10 cellular contexts compared by ENCODE assay signal in genomic region chr10:100183482-100183881, GRCh38. TPM values are rescaled to one million over a fixed set of nuclear protein-coding genes. Genes with fewer than 3 reads are reported as not detected.
DNase-seq lines count a peak whose midpoint lies in the region; ATAC-seq and TF ChIP-seq lines count a peak whose summit lies in the region.
"Had no signal": no experiment of that assay in that cellular context is flagged by ENCODE, and none has a peak within 500 bp of the region (broad histone marks: within the 10 kb centered on the region; RNA-seq: fewer than 3 reads in every experiment).

No MANE protein-coding gene starts in this region.

- peak; percentile 3 for ATAC-seq in omental fat pad (ENCODE audit: low FRiP score)
- ATAC-seq in GM19397 (IDR thresholded peaks at IDR 0.05; ENCODE audit: unreplicated experiment): no peak
- ATAC-seq in HG03460 (IDR thresholded peaks at IDR 0.05; ENCODE audit: unreplicated experiment): no peak
- ATAC-seq: HCT116 had no signal

- H3K27me3 Mint-ChIP-seq in HFFc6 (ENCODE audit: insufficient read depth): peaks cover 6% of the 10 kb centered on the region; the same call in 1 of the 2 replicates
- H3K27me3 Mint-ChIP-seq: activated naive CD4-positive, alpha-beta T cell treated with anti-CD3 and anti-CD28 coated beads, Interleukin-2, amount 10 ng/mL, durations not matched to agents 7 days and 5 days had no signal

- TF ChIP-seq CTCF in HFFc6 (IDR thresholded peaks at IDR 0.05): no peak
- no peak for TF ChIP-seq CTCF in cardiac fibroblast (IDR thresholded peaks at IDR 0.05; ENCODE audit: low read depth, low read length)
- TF ChIP-seq CTCF in omental fat pad (IDR thresholded peaks at IDR 0.05): no peak

- no peak for DNase-seq in HFFc6
- peak; percentile 79 to 98 for DNase-seq in NOMO-1 (lab: John Stamatoyannopoulos, UW; ENCODE audit: unreplicated experiment in 2 of 2)
- DNase-seq in cardiac fibroblast (ENCODE audit: low read depth in 2 of 2): peak; percentile 6 to 20
- no peak for DNase-seq in omental fat pad (ENCODE audit: low spot score)
- no peak for DNase-seq in OCI-M2 (lab: John Stamatoyannopoulos, UW; ENCODE audit: unreplicated experiment)
- DNase-seq in COLO829 (ENCODE audit: low spot score): no peak
- DNase-seq: activated naive CD4-positive, alpha-beta T cell treated with anti-CD3 and anti-CD28 coated beads, Interleukin-2, amount 10 ng/mL, durations not matched to agents 7 days and 5 days had no signal

- peak overlapping the region; percentile 90; the same call in 1 of the 2 replicates for H3K4me3 Mint-ChIP-seq in HFFc6
- H3K4me3 Mint-ChIP-seq: activated naive CD4-positive, alpha-beta T cell treated with anti-CD3 and anti-CD28 coated beads, Interleukin-2, amount 10 ng/mL, durations not matched to agents 7 days and 5 days had no signal

- H3K9me3 Mint-ChIP-seq in HFFc6: no peaks in the 10 kb centered on the region
- H3K9me3 Mint-ChIP-seq: activated naive CD4-positive, alpha-beta T cell treated with anti-CD3 and anti-CD28 coated beads, Interleukin-2, amount 10 ng/mL, durations not matched to agents 7 days and 5 days had no signal

- peak overlapping the region; percentile 96; the same call in 1 of the 2 replicates for H3K27ac Mint-ChIP-seq in HFFc6
- H3K27ac Mint-ChIP-seq: activated naive CD4-positive, alpha-beta T cell treated with anti-CD3 and anti-CD28 coated beads, Interleukin-2, amount 10 ng/mL, durations not matched to agents 7 days and 5 days had no signal

- peaks cover 62% of the 10 kb centered on the region for H3K4me1 Mint-ChIP-seq in HFFc6 (ENCODE audit: low read depth)

- H3K36me3 Mint-ChIP-seq in HFFc6 (ENCODE audit: low read depth): peaks cover 22% of the 10 kb centered on the region; the same call in 1 of the 2 replicates

- H3K4me3 ChIP-seq in cardiac fibroblast (replicated peaks in 1 of 2; ENCODE audit: low read depth in 2 of 2, low read length in 2 of 2): no peak overlapping the region

RNA-seq across cellular contexts. Expression of gene ERLIN1, which starts 2.3 kb away (rescaled TPM):
- total RNA-seq in HFFc6 (2021; fragmentation: NEBNext Ultra II Directional; extraction: Animal tissue kit (Norgen Biotek cat#: 25700)): 10 to 100 TPM; 56.9 to 83.1 (median 74.2) TPM
- total RNA-seq in omental fat pad: 10 to 100 TPM; 31.7 to 35.5 (median 33.1) TPM

RNA-seq across cellular contexts. Expression of gene CHUK, which starts 45.9 kb away (rescaled TPM):
- 10 to 100 TPM; 18.2 to 22.6 (median 20.6) TPM for total RNA-seq in HFFc6 (2021; fragmentation: NEBNext Ultra II Directional; extraction: Animal tissue kit (Norgen Biotek cat#: 25700))
- total RNA-seq in omental fat pad: 10 to 100 TPM; 21.5 to 32.2 (median 25.3) TPM

Comparison
In these comparisons a context has a peak if more than half of its experiments do, and no peak if none do; other contexts are left out.
1. DNase-seq: peak in NOMO-1 (2 of 2) and cardiac fibroblast (2 of 2); none in HFFc6 (single experiment), omental fat pad (single experiment), OCI-M2 (single experiment) and COLO829 (single experiment).